1 cellular context compared by ENCODE assay signal in genomic region chr13:23466144-23467002, GRCh38.
TF ChIP-seq lines count a peak whose summit lies in the region.

No MANE protein-coding gene starts in this region.

TF ChIP-seq in GM12878, 131 proteins besides CTCF, POLR2A, EP300 and RAD21 (continued from another document and continues in another):
- TF ChIP-seq BCLAF1 (IDR thresholded peaks at IDR 0.05) = no peak
- TF ChIP-seq SKIL (IDR thresholded peaks at IDR 0.05; ENCODE audit: low read depth, poor library complexity, severe bottlenecking) = no peak
- peak in 1 of 2 experiments; percentile 61; a peak in 1 of 3 replicates for TF ChIP-seq EGR1 (IDR thresholded peaks at IDR 0.05; ENCODE audit: borderline replicate concordance in 1 of 2, low read depth in 2 of 2, low read length in 2 of 2)
- no peak for TF ChIP-seq E2F4 (IDR thresholded peaks at IDR 0.05; ENCODE audit: low read depth, low read length)
- 0 out of 2 replicates have a peak, but pooled peaks have one; percentile 45 for TF ChIP-seq STAT1 (conservative IDR thresholded peaks at IDR 0.05)
- TF ChIP-seq NBN (IDR thresholded peaks at IDR 0.05) = peak; percentile 35; the same call in 1 of the 2 replicates
- TF ChIP-seq CREB1 (IDR thresholded peaks at IDR 0.05; ENCODE audit: low read depth) = peak; percentile 47
- TF ChIP-seq HDAC6 (IDR thresholded peaks at IDR 0.05; ENCODE audit: unreplicated experiment) = no peak
- TF ChIP-seq SREBF1 (IDR thresholded peaks at IDR 0.05; ENCODE audit: low read length) = no peak
- TF ChIP-seq KDM1A (IDR thresholded peaks at IDR 0.05; ENCODE audit: borderline replicate concordance) = no peak
- peak in 1 of 2 experiments; percentile 55; a peak in 2 of 4 replicates for TF ChIP-seq ETV6 (conservative IDR thresholded peaks at IDR 0.05 in 1 of 2, IDR thresholded peaks at IDR 0.05 in 1 of 2; ENCODE audit: borderline replicate concordance in 1 of 2, low read depth in 1 of 2)
- TF ChIP-seq KAT2A (conservative IDR thresholded peaks at IDR 0.05; ENCODE audit: control insufficient read depth, low read depth, low read length) = no peak
- no peak for TF ChIP-seq CHD1 (IDR thresholded peaks at IDR 0.05; ENCODE audit: low read depth, low read length)
- TF ChIP-seq HDGF (IDR thresholded peaks at IDR 0.05) = no peak
- no peak for TF ChIP-seq FOS (IDR thresholded peaks at IDR 0.05; ENCODE audit: borderline replicate concordance, extremely low read depth, insufficient read length)
- TF ChIP-seq BCL3 (IDR thresholded peaks at IDR 0.05; ENCODE audit: borderline replicate concordance, insufficient read depth, low read depth, low read length, poor library complexity, severe bottlenecking) = peak; percentile 52
- no peak for TF ChIP-seq RBBP5 (conservative IDR thresholded peaks at IDR 0.05)
- TF ChIP-seq JUND (IDR thresholded peaks at IDR 0.05; ENCODE audit: low read depth, low read length) = no peak
- peak; percentile 72 for TF ChIP-seq CBX5 (IDR thresholded peaks at IDR 0.05; ENCODE audit: low read depth)
- peak; percentile 75 for TF ChIP-seq RUNX3 (IDR thresholded peaks at IDR 0.05; ENCODE audit: low read length)
- TF ChIP-seq ATF7 (IDR thresholded peaks at IDR 0.05; ENCODE audit: low read depth) = no peak
- no peak for TF ChIP-seq USF2 (IDR thresholded peaks at IDR 0.05; ENCODE audit: borderline replicate concordance, low read depth, low read length)
- no peak for TF ChIP-seq IRF5 (IDR thresholded peaks at IDR 0.05; ENCODE audit: borderline replicate concordance)
- TF ChIP-seq SUZ12 (IDR thresholded peaks at IDR 0.05; ENCODE audit: unreplicated experiment) = no peak
- TF ChIP-seq TARDBP (IDR thresholded peaks at IDR 0.05; ENCODE audit: borderline replicate concordance) = no peak
- TF ChIP-seq DPF2 (IDR thresholded peaks at IDR 0.05) = peak; percentile 79
- TF ChIP-seq ZSCAN29 (IDR thresholded peaks at IDR 0.05) = peak; percentile 95
- peak; percentile 46; the same call in 1 of the 2 replicates for TF ChIP-seq RELB (IDR thresholded peaks at IDR 0.05; ENCODE audit: low read depth)
- no peak for TF ChIP-seq BMI1 (IDR thresholded peaks at IDR 0.05; ENCODE audit: borderline replicate concordance)
- no peak for TF ChIP-seq SMAD5 (IDR thresholded peaks at IDR 0.05; ENCODE audit: low read depth)
- no peak for TF ChIP-seq ZNF207 (IDR thresholded peaks at IDR 0.05; ENCODE audit: borderline replicate concordance)
- TF ChIP-seq REST (IDR thresholded peaks at IDR 0.05; ENCODE audit: low read depth, low read length) = no peak
- no peak; the same call in 1 of the 2 replicates for TF ChIP-seq YY1 (IDR thresholded peaks at IDR 0.05; ENCODE audit: low read depth, low read length)
- no peak for TF ChIP-seq GABPA (IDR thresholded peaks at IDR 0.05; ENCODE audit: low read depth)
- TF ChIP-seq IRF4 (IDR thresholded peaks at IDR 0.05; ENCODE audit: low read depth, low read length) = no peak
- no peak for TF ChIP-seq NFYA (IDR thresholded peaks at IDR 0.05; ENCODE audit: borderline replicate concordance, low read depth, low read length)
- 0 out of 2 replicates have a peak, but pooled peaks have one; percentile 27 for TF ChIP-seq RB1 (IDR thresholded peaks at IDR 0.05; ENCODE audit: borderline replicate concordance)
- TF ChIP-seq ZNF274 (IDR thresholded peaks at IDR 0.05; ENCODE audit: insufficient read depth, insufficient read length) = no peak
- no peak for TF ChIP-seq ZNF24 (IDR thresholded peaks at IDR 0.05)
- peak; percentile 14; the same call in 1 of the 2 replicates for TF ChIP-seq ATF2 (IDR thresholded peaks at IDR 0.05; ENCODE audit: low read length)
- 0 out of 2 replicates have a peak, but pooled peaks have one; percentile 26 for TF ChIP-seq SMARCA5 (IDR thresholded peaks at IDR 0.05)
- TF ChIP-seq CBX3 (IDR thresholded peaks at IDR 0.05; ENCODE audit: borderline replicate concordance, low read depth) = no peak
- TF ChIP-seq ESRRA (IDR thresholded peaks at IDR 0.05; ENCODE audit: low read length) = no peak
